ENCODE assay signal across 9 cellular contexts in the genomic region with DNA sequence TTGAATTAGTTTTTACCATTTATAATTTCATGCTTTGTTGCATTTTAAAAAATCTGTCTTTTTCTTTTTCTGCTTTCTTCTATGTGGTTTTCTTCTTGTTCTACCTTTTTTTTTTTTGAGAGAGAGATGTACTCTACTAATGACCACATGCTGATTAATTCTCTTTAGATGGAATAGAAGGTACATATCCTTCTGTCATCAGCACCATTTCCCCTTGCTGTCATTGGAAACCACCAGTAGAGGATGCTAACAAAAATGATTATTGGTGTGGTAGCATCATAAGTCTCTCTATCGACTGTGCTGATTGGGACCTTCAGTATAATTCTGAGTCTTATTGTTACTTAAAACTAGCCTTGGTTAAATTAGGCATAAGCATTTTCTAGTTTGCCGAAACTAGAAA. TPM values are rescaled to one million over a fixed set of nuclear protein-coding genes. Genes with fewer than 3 reads are reported as not detected.
DNase-seq lines count a peak whose midpoint lies in the region; ATAC-seq and TF ChIP-seq lines count a peak whose summit lies in the region.
"Had no signal": no experiment of that assay in that cellular context is flagged by ENCODE, and none has a peak within 500 bp of the region (broad histone marks: within the 10 kb centered on the region; RNA-seq: fewer than 3 reads in every experiment).

No MANE protein-coding gene starts in this region.

- in situ Hi-C loops in astrocyte of the spinal cord (cut with HindIII; ENCODE audit: low sequenced_read_pairs) (no loop called here), KBM-7 (cut with MboI; ENCODE audit: low pct_unique_long_range_greater_than_20kb, low sequenced_read_pairs) (no loop called here)

- H3K9ac ChIP-seq in Karpas-422 (ENCODE audit: low read length), result peak overlapping the region; percentile 90
- H3K9ac ChIP-seq: BLaER1 treated with 17β-estradiol and CSF1 and Interleukin-3, amounts not matched to agents 10 nM and 100 nM had no signal

- H3K9me3 Mint-ChIP-seq in osteocyte (ENCODE audit: unreplicated experiment), result no peaks in the 10 kb centered on the region

- H3K4me3 Mint-ChIP-seq in osteocyte (ENCODE audit: unreplicated experiment), result peak overlapping the region; percentile 62

- no peak overlapping the region for H2AFZ ChIP-seq in Karpas-422 (ENCODE audit: low read length)

- no peak overlapping the region for H3K27ac Mint-ChIP-seq in osteocyte (ENCODE audit: unreplicated experiment)

- no peaks in the 10 kb centered on the region for H3K27me3 Mint-ChIP-seq in osteocyte (ENCODE audit: unreplicated experiment)

- no peaks in the 10 kb centered on the region for H3K9me3 ChIP-seq in Karpas-422 (ENCODE audit: low read length)
- H3K9me3 ChIP-seq: BLaER1 treated with 17β-estradiol and CSF1 and Interleukin-3, amounts not matched to agents 10 nM and 100 nM had no signal

- peaks cover 40% of the 10 kb centered on the region for H3K4me1 ChIP-seq in Karpas-422 (ENCODE audit: low read length)

- DNase-seq in NCI-H2227 (lab: John Stamatoyannopoulos, UW; ENCODE audit: unreplicated experiment), result peak; percentile 13
- DNase-seq in NCI-H2227 treated with DMSO at 0.1 percent for 48 hours (lab: John Stamatoyannopoulos, UW), result no peak
- peak; percentile 74 for DNase-seq in Karpas-422
- no peak for DNase-seq in astrocyte of the spinal cord (ENCODE audit: low read depth, low spot score)
- DNase-seq in osteocyte (ENCODE audit: extremely low spot score, unreplicated experiment), result no peak
- no peak for DNase-seq in NCI-H510A treated with DMSO at 0.1 percent for 48 hours (lab: John Stamatoyannopoulos, UW)
- no peak for DNase-seq in KBM-7

- peak overlapping the region; percentile 94 for H3K4me3 ChIP-seq in Karpas-422 (ENCODE audit: low read length)
- no peak overlapping the region for H3K4me3 ChIP-seq in astrocyte of the spinal cord (ENCODE audit: low read depth, low read length)
- H3K4me3 ChIP-seq: BLaER1 treated with 17β-estradiol and CSF1 and Interleukin-3, amounts not matched to agents 10 nM and 100 nM had no signal

- H3K9me2 ChIP-seq in Karpas-422 (replicated peaks; ENCODE audit: insufficient read depth, low read length), result no peaks in the 10 kb centered on the region

- H3K27me3 ChIP-seq in Karpas-422 (ENCODE audit: low read length), result no peaks in the 10 kb centered on the region

- H4K20me1 ChIP-seq in Karpas-422 (ENCODE audit: insufficient read depth, low read depth, low read length), result 0 out of 2 replicates have a peak, but pooled peaks cover 3% of the 10 kb centered on the region

- peaks cover 89% of the 10 kb centered on the region for H3K79me2 ChIP-seq in Karpas-422 (ENCODE audit: low read length)

- TF ChIP-seq CTCF in astrocyte of the spinal cord (IDR thresholded peaks at IDR 0.05; ENCODE audit: low read depth, low read length), result peak; percentile 46
- peak; percentile 39 for TF ChIP-seq CTCF in osteocyte (IDR thresholded peaks at IDR 0.05)

- peak overlapping the region; percentile 80; the same call in 1 of the 2 replicates for H3K27ac ChIP-seq in Karpas-422 (ENCODE audit: low read length)
- H3K27ac ChIP-seq: BLaER1 treated with 17β-estradiol and CSF1 and Interleukin-3, amounts not matched to agents 10 nM and 100 nM had no signal

- peak overlapping the region; percentile 89 for H3K4me2 ChIP-seq in Karpas-422 (ENCODE audit: low read depth, low read length, poor library complexity, severe bottlenecking)

- H3K4me1 Mint-ChIP-seq in osteocyte (ENCODE audit: unreplicated experiment), result peaks cover 27% of the 10 kb centered on the region

- ATAC-seq in HG03571 (IDR thresholded peaks at IDR 0.05; ENCODE audit: unreplicated experiment), result no peak

- peaks cover 5% of the 10 kb centered on the region; the same call in 1 of the 2 replicates for H3K36me3 ChIP-seq in Karpas-422 (ENCODE audit: insufficient read depth, low read length)
- H3K36me3 ChIP-seq: BLaER1 treated with 17β-estradiol and CSF1 and Interleukin-3, amounts not matched to agents 10 nM and 100 nM had no signal

- H3K36me3 Mint-ChIP-seq in osteocyte (ENCODE audit: unreplicated experiment), result peaks cover under 1% of the 10 kb centered on the region

RNA-seq across cellular contexts. Expression of gene ZEB1, which starts 3.6 kb away (rescaled TPM):
- total RNA-seq in Karpas-422 (2014; rRNA removed; shearing (Covaris generic); ENCODE audit: low replicate concordance), result 49.5 and 53.9 TPM in 2 replicates
- 51.1 and 54.4 TPM in 2 replicates for total RNA-seq in osteocyte

Comparison
In these comparisons a context has a peak if more than half of its experiments do, and no peak if none do; other contexts are left out.
1. DNase-seq: peak in NCI-H2227 (single experiment) and Karpas-422 (single experiment); none in NCI-H2227 treated with DMSO at 0.1 percent for 48 hours (single experiment), astrocyte of the spinal cord (single experiment), osteocyte (single experiment), NCI-H510A treated with DMSO at 0.1 percent for 48 hours (single experiment) and KBM-7 (single experiment).